9 cellular contexts compared by ENCODE assay signal in genomic region chr20:52747736-52748135, GRCh38.
DNase-seq lines count a peak whose midpoint lies in the region; ATAC-seq, FAIRE-seq and TF ChIP-seq lines count a peak whose summit lies in the region.
"Had no signal": no experiment of that assay in that cellular context is flagged by ENCODE, and none has a peak within 500 bp of the region (broad histone marks: within the 10 kb centered on the region; RNA-seq: fewer than 3 reads in every experiment).

No MANE protein-coding gene starts in this region.

- peaks cover 14% of the 10 kb centered on the region for H3K27me3 ChIP-seq in RWPE2 (ENCODE audit: insufficient read depth, poor library complexity, severe bottlenecking)

- H3K9me3 ChIP-seq in RWPE2 (ENCODE audit: severe bottlenecking): no peaks in the 10 kb centered on the region

- DNase-seq in NCI-H748 (lab: John Stamatoyannopoulos, UW; ENCODE audit: unreplicated experiment) (peak; percentile 4), NCI-H748 treated with DMSO at 0.1 percent for 48 hours (lab: John Stamatoyannopoulos, UW) (no peak), RWPE2 (ENCODE audit: low spot score) (no peak), left cardiac atrium (no peak), urothelium cell line (ENCODE audit: low spot score) (peak; percentile 50), NCI-H128 (lab: John Stamatoyannopoulos, UW; ENCODE audit: unreplicated experiment) (no peak), KG1 (lab: John Stamatoyannopoulos, UW) (no peak)
- DNase-seq: foreskin keratinocyte had no signal

- H3K36me3 ChIP-seq in RWPE2 (ENCODE audit: low read depth): no peaks in the 10 kb centered on the region

- peak; percentile 13 for FAIRE-seq in urothelium cell line (lab: Jason Lieb, UNC)

- no peaks in the 10 kb centered on the region for H3K4me1 ChIP-seq in RWPE2 (ENCODE audit: insufficient read depth, poor library complexity, severe bottlenecking)
- H3K4me1 ChIP-seq: foreskin keratinocyte had no signal

- H3K4me3 ChIP-seq in RWPE2 (ENCODE audit: severe bottlenecking): no peak overlapping the region

- intact Hi-C loops in left cardiac atrium (cut with DNase I): no loop called here

- ATAC-seq in RWPE2 (ENCODE audit: low read depth): peak; percentile 66
- ATAC-seq in left cardiac atrium: peak; percentile 68 to 75
- no peak for ATAC-seq in HG03432 (IDR thresholded peaks at IDR 0.05; ENCODE audit: unreplicated experiment)
- ATAC-seq: foreskin keratinocyte had no signal

- peak; percentile 74 for TF ChIP-seq CTCF in RWPE2 (IDR thresholded peaks at IDR 0.05; ENCODE audit: poor library complexity, severe bottlenecking)

- no peak overlapping the region for H3K27ac ChIP-seq in RWPE2 (ENCODE audit: poor library complexity, severe bottlenecking)
- H3K27ac ChIP-seq: foreskin keratinocyte had no signal

Comparison
In these comparisons a context has a peak if more than half of its experiments do, and no peak if none do; other contexts are left out.
1. DNase-seq: peak in NCI-H748 (single experiment) and urothelium cell line (single experiment); none in NCI-H748 treated with DMSO at 0.1 percent for 48 hours (single experiment), RWPE2 (single experiment), left cardiac atrium (single experiment), NCI-H128 (single experiment) and KG1 (single experiment).